17 cellular contexts compared by ENCODE assay signal in the genomic region with DNA sequence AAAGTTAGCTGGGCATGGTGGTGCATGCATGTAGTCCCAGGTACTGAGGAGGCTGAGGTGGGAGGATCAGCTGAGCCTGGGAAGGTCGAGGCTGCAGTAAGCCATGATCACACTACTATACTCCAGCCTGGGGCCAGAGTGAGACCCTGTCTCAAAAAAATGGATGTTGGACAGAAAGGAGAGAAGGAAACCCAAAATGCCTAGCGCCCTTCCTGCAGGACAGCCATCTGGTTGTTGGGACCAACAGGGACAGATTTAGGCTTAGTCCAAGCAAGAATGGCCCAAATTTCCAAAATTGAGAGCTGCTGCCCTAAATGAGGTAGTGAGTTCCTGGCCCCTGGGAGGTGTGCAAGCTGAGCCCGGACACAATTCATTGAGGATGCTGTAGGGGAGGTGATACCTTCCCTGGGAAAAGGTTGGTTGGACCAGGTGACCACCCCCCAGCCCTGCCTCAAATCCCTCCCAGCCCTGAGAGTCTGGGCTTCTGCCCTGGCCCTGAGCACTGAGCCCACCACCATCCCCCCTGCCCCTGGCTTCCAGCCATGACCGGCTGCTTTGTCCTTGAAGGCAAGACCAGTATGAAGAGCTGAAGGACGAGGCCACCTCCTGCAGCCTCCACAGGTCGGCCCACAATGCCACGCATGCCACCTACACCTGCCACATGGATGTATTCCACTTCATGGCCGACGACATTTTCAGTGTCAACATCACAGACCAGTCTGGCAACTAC. TPM values are rescaled to one million over a fixed set of nuclear protein-coding genes. Genes with fewer than 3 reads are reported as not detected.
A peak's percentile ranks its signal among the peaks of the same experiment; 100 is the strongest.
DNase-seq lines count a peak whose midpoint lies in the region; ATAC-seq and TF ChIP-seq lines count a peak whose summit lies in the region.
"Had no signal": no experiment of that assay in that cellular context is flagged by ENCODE, and none has a peak within 500 bp of the region (broad histone marks: within the 10 kb centered on the region; RNA-seq: fewer than 3 reads in every experiment).

No MANE protein-coding gene starts in this region.

- H3K4me3 Mint-ChIP-seq in activated T-helper 17 cell treated with anti-CD3 and anti-CD28 coated beads, Interleukin-2, amount 50 U/mL, for 72 hours = no peak overlapping the region
- H3K4me3 Mint-ChIP-seq in neural crest cell = no peak overlapping the region

- H3K27me3 Mint-ChIP-seq in activated T-helper 17 cell treated with anti-CD3 and anti-CD28 coated beads, Interleukin-2, amount 50 U/mL, for 72 hours = no peaks in the 10 kb centered on the region
- no peaks in the 10 kb centered on the region for H3K27me3 Mint-ChIP-seq in neural crest cell (ENCODE audit: low read depth)

- H3K9me3 ChIP-seq in BE2C = no peaks in the 10 kb centered on the region
- H3K9me3 ChIP-seq: upper lobe of left lung had no signal

- H3K27ac Mint-ChIP-seq in activated T-helper 17 cell treated with anti-CD3 and anti-CD28 coated beads, Interleukin-2, amount 50 U/mL, for 72 hours = peak overlapping the region; percentile 71
- H3K27ac Mint-ChIP-seq in neural crest cell (ENCODE audit: unreplicated experiment) = peak overlapping the region; percentile 43

- no peaks in the 10 kb centered on the region for H3K36me3 ChIP-seq in BE2C

- H3K4me1 Mint-ChIP-seq in activated T-helper 17 cell treated with anti-CD3 and anti-CD28 coated beads, Interleukin-2, amount 50 U/mL, for 72 hours = peaks cover 5% of the 10 kb centered on the region
- H3K4me1 Mint-ChIP-seq in neural crest cell = peaks cover 4% of the 10 kb centered on the region

- TF ChIP-seq CTCF in neural crest cell (conservative IDR thresholded peaks at IDR 0.05) = no peak
- no peak for TF ChIP-seq CTCF in BE2C (IDR thresholded peaks at IDR 0.05; ENCODE audit: low read depth, low read length)

- H3K4me3 ChIP-seq in BE2C (ENCODE audit: low read depth, low read length) = no peak overlapping the region
- H3K4me3 ChIP-seq: K562, upper lobe of left lung had no signal

- no peak for ATAC-seq in activated T-helper 17 cell treated with anti-CD3 and anti-CD28 coated beads, Interleukin-2, amount 50 U/mL, for 72 hours (replicated peaks)
- ATAC-seq in HG03521 (IDR thresholded peaks at IDR 0.05; ENCODE audit: unreplicated experiment) = no peak
- ATAC-seq: K562 had no signal

- H3K9me3 Mint-ChIP-seq in activated T-helper 17 cell treated with anti-CD3 and anti-CD28 coated beads, Interleukin-2, amount 50 U/mL, for 72 hours = no peaks in the 10 kb centered on the region
- no peaks in the 10 kb centered on the region for H3K9me3 Mint-ChIP-seq in neural crest cell

- peaks cover 100% of the 10 kb centered on the region for H3K36me3 Mint-ChIP-seq in activated T-helper 17 cell treated with anti-CD3 and anti-CD28 coated beads, Interleukin-2, amount 50 U/mL, for 72 hours (ENCODE audit: low read depth)
- no peaks in the 10 kb centered on the region for H3K36me3 Mint-ChIP-seq in neural crest cell (ENCODE audit: low read depth)

- DNase-seq in stimulated activated CD4-positive, alpha-beta T cell treated with anti-CD3 and anti-CD28 coated beads, Interleukin-4, amount 100 ng/mL, for 24 hours = peak; percentile 2
- no peak for DNase-seq in stimulated activated CD4-positive, alpha-beta T cell treated with anti-CD3 and anti-CD28 coated beads, Interleukin-12 subunit alpha, Interleukin-12 subunit beta, amount 100 ng/mL, for 4 hours
- no peak for DNase-seq in neural crest cell (ENCODE audit: low read depth, low spot score)
- DNase-seq in BE2C = no peak
- no peak for DNase-seq in NCI-H226
- DNase-seq in NK-92 treated with Interleukin-12 subunit alpha and Interleukin-12 subunit beta, amount 100 ng/mL, for 24 hours (lab: John Stamatoyannopoulos, UW) = no peak
- DNase-seq: AML-193, amygdala, dermis blood vessel endothelial cell, mammary epithelial cell, NCI-H1436, NCI-H510A treated with DMSO at 0.1 percent for 48 hours, nucleus accumbens had no signal

- H3K27me3 ChIP-seq in BE2C = no peaks in the 10 kb centered on the region
- H3K27me3 ChIP-seq: upper lobe of left lung had no signal

- H3K4me1 ChIP-seq in BE2C = no peaks in the 10 kb centered on the region
- H3K4me1 ChIP-seq: upper lobe of left lung had no signal

RNA-seq across cellular contexts. Expression of gene IL21R, which starts 35.1 kb away (rescaled TPM):
- total RNA-seq in activated T-helper 17 cell treated with anti-CD3 and anti-CD28 coated beads, Interleukin-2, amount 50 U/mL, for 72 hours = 10 to 100 TPM; 41.8 to 53.6 TPM
- 0.55 and 0.79 TPM in 2 replicates for total RNA-seq in neural crest cell
- polyA plus RNA-seq in BE2C (2012; ENCODE audit: insufficient read depth, insufficient read length, low read depth) = not detected

Comparison
In these comparisons a context has a peak if more than half of its experiments do, and no peak if none do; other contexts are left out.
1. RNA of gene IL21R, which starts 35.1 kb away (total RNA-seq): 41.8 to 53.6 TPM in activated T-helper 17 cell treated with anti-CD3 and anti-CD28 coated beads, Interleukin-2, amount 50 U/mL, for 72 hours; 0.55 to 0.79 TPM in neural crest cell; every median in the first group is over 10 times any median in the second.